ENCODE assay signal across 9 cellular contexts in genomic region chr17:45241315-45242011, GRCh38. TPM values are rescaled to one million over a fixed set of nuclear protein-coding genes. Genes with fewer than 3 reads are reported as not detected.
DNase-seq lines count a peak whose midpoint lies in the region; ATAC-seq and TF ChIP-seq lines count a peak whose summit lies in the region.
"Had no signal": no experiment of that assay in that cellular context is flagged by ENCODE, and none has a peak within 500 bp of the region (broad histone marks: within the 10 kb centered on the region; RNA-seq: fewer than 3 reads in every experiment).

No MANE protein-coding gene starts in this region.

- H4K20me1 ChIP-seq in neural progenitor cell (ENCODE audit: low read depth), result peaks cover 5% of the 10 kb centered on the region

- no peak overlapping the region for H3K27ac ChIP-seq in neural progenitor cell

- H3K36me3 Mint-ChIP-seq in neural progenitor cell, result no peaks in the 10 kb centered on the region
- H3K36me3 Mint-ChIP-seq in activated CD4-positive, alpha-beta memory T cell treated with anti-CD3 and anti-CD28 coated beads for 36 hours, result peaks cover 73% of the 10 kb centered on the region

- peaks cover 16% of the 10 kb centered on the region for H3K4me1 Mint-ChIP-seq in neural progenitor cell
- H3K4me1 Mint-ChIP-seq in activated CD4-positive, alpha-beta memory T cell treated with anti-CD3 and anti-CD28 coated beads for 36 hours (ENCODE audit: low read depth), result peaks cover 30% of the 10 kb centered on the region

- H3K4me1 ChIP-seq in neural progenitor cell, result peaks cover 10% of the 10 kb centered on the region

- H3K27ac Mint-ChIP-seq in neural progenitor cell, result no peak overlapping the region
- H3K27ac Mint-ChIP-seq in activated CD4-positive, alpha-beta memory T cell treated with anti-CD3 and anti-CD28 coated beads for 36 hours, result no peak overlapping the region

- CTCF ChIA-PET in activated CD4-positive, alpha-beta memory T cell treated with anti-CD3 and anti-CD28 coated beads for 36 hours (lab: Charles Lee), result interaction anchor here (0.7 kb wide), 1 partner anchor 9 kb away, joined by 7 read pairs; no protein-coding TSS in a partner anchor

- POLR2A ChIA-PET in activated CD4-positive, alpha-beta memory T cell treated with anti-CD3 and anti-CD28 coated beads for 36 hours (lab: Charles Lee), result interaction anchor here (1.9 kb wide), 1 partner anchor 16 kb away, joined by 5 read pairs; no protein-coding TSS in a partner anchor

- H3F3A ChIP-seq in neural progenitor cell (ENCODE audit: low read depth), result peaks cover 30% of the 10 kb centered on the region

- TF ChIP-seq CTCF in neural progenitor cell (IDR thresholded peaks at IDR 0.05), result no peak

- intact Hi-C loops in activated CD4-positive, alpha-beta memory T cell treated with anti-CD3 and anti-CD28 coated beads for 36 hours (cut with micrococcal nuclease), result no loop called here

- H3K9ac ChIP-seq in neural progenitor cell, result no peak overlapping the region

- no peaks in the 10 kb centered on the region for H3K36me3 ChIP-seq in neural progenitor cell

- no peaks in the 10 kb centered on the region for H3K9me3 Mint-ChIP-seq in neural progenitor cell
- H3K9me3 Mint-ChIP-seq in activated CD4-positive, alpha-beta memory T cell treated with anti-CD3 and anti-CD28 coated beads for 36 hours, result no peaks in the 10 kb centered on the region

- H3K79me2 ChIP-seq in neural progenitor cell (ENCODE audit: low read depth), result no peaks in the 10 kb centered on the region

- peak; percentile 10 for ATAC-seq in esophagus mucosa
- ATAC-seq in GM18519 (IDR thresholded peaks at IDR 0.05; ENCODE audit: low FRiP score, unreplicated experiment), result no peak

- peaks cover 27% of the 10 kb centered on the region for H3K27me3 ChIP-seq in neural progenitor cell

- no peaks in the 10 kb centered on the region for H3K9me3 ChIP-seq in neural progenitor cell (ENCODE audit: low read depth)

- H3K4me3 Mint-ChIP-seq in neural progenitor cell, result peak overlapping the region; percentile 81
- no peak overlapping the region for H3K4me3 Mint-ChIP-seq in activated CD4-positive, alpha-beta memory T cell treated with anti-CD3 and anti-CD28 coated beads for 36 hours

- peak overlapping the region; percentile 65 for H3K4me3 ChIP-seq in neural progenitor cell

- DNase-seq in DMS153 treated with DMSO at 0.1 percent for 48 hours (lab: John Stamatoyannopoulos, UW; ENCODE audit: unreplicated experiment) (peak; percentile 55), NCI-H69 (lab: John Stamatoyannopoulos, UW) (peak; percentile 77), neural progenitor cell (ENCODE audit: low spot score) (peak; percentile 78), MV-4-11 (lab: John Stamatoyannopoulos, UW) (no peak)
- no peak for DNase-seq in activated CD4-positive, alpha-beta T cell treated with anti-CD3 and anti-CD28 coated beads, Interleukin-2, amount 50 U/mL, for 1 hour
- DNase-seq in activated CD4-positive, alpha-beta memory T cell treated with anti-CD3 and anti-CD28 coated beads for 36 hours, result no peak
- DNase-seq: NCI-H1092 treated with DMSO at 0.1 percent for 48 hours had no signal

- H3K27me3 Mint-ChIP-seq in neural progenitor cell (ENCODE audit: insufficient read depth, low read depth), result peaks cover 38% of the 10 kb centered on the region
- no peaks in the 10 kb centered on the region for H3K27me3 Mint-ChIP-seq in activated CD4-positive, alpha-beta memory T cell treated with anti-CD3 and anti-CD28 coated beads for 36 hours

- H2AFZ ChIP-seq in neural progenitor cell (replicated peaks), result peak overlapping the region; percentile 89

- H3K4me2 ChIP-seq in neural progenitor cell, result peak overlapping the region; percentile 99

RNA-seq across cellular contexts. Expression of gene FMNL1, which starts 19.8 kb away (rescaled TPM):
- total RNA-seq in esophagus mucosa (2.6 TPM), neural progenitor cell (ENCODE audit: low replicate concordance) (2.0 and 2.4 TPM in 2 replicates)
- total RNA-seq in activated CD4-positive, alpha-beta memory T cell treated with anti-CD3 and anti-CD28 coated beads for 36 hours, result 100 to 1,000 TPM; 314 to 331 TPM

RNA-seq across cellular contexts. Expression of gene SPATA32, which starts 20.4 kb away (rescaled TPM):
- 0.24 TPM for total RNA-seq in esophagus mucosa
- total RNA-seq in neural progenitor cell (ENCODE audit: low replicate concordance), result not detected in 2 replicates
- total RNA-seq in activated CD4-positive, alpha-beta memory T cell treated with anti-CD3 and anti-CD28 coated beads for 36 hours, result under 1 TPM in 1 of 2 experiments, not detected in 1; 0.12 TPM

Comparison
In these comparisons a context has a peak if more than half of its experiments do, and no peak if none do; other contexts are left out.
1. DNase-seq: peak in DMS153 treated with DMSO at 0.1 percent for 48 hours (single experiment), NCI-H69 (single experiment) and neural progenitor cell (single experiment); none in activated CD4-positive, alpha-beta T cell treated with anti-CD3 and anti-CD28 coated beads, Interleukin-2, amount 50 U/mL, for 1 hour (single experiment), activated CD4-positive, alpha-beta memory T cell treated with anti-CD3 and anti-CD28 coated beads for 36 hours (single experiment) and MV-4-11 (single experiment).
2. RNA of gene FMNL1, which starts 19.8 kb away (total RNA-seq): 314 to 331 TPM in activated CD4-positive, alpha-beta memory T cell treated with anti-CD3 and anti-CD28 coated beads for 36 hours; 2.6 TPM in esophagus mucosa (single experiment) and 2.0 to 2.4 TPM in neural progenitor cell; every median in the first group is over 10 times any median in the second.